Comparison of ENCODE assay signal across 1 cellular context in the genomic region with DNA sequence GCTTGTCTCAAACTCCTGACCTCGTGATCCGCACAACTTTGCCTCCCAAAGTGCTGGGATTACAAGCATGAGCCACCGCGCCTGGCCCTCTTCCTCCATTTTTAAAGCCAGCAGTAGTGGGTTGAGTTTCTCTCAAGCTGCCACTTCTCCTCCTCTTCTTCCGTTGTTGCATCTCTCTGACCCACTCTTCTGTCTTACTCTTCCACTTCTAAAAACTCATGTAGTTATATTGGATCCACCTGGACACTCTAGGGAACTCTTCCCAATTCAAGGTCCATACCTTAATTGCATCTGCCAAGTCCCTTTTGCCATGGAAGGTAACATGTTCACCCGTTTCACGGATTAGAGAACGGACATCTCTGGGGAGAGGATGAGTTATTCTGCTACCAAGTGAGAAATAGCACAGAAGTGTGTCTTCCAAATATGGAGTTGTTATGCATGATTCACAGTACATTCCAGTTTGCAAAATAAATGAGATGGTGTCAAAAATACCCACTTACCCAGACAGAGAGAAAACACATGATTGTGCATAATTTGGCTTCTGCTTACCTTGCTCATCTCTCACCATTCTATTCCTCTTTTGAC.
TF ChIP-seq lines count a peak whose summit lies in the region.

No MANE protein-coding gene starts in this region.

TF ChIP-seq in GM12878, 131 proteins besides CTCF, POLR2A, EP300 and RAD21:
- TF ChIP-seq IRF5 (IDR thresholded peaks at IDR 0.05; ENCODE audit: borderline replicate concordance) (no peak), MLLT1 (IDR thresholded peaks at IDR 0.05) (peak; percentile 67; the same call in 1 of the 2 replicates), RB1 (IDR thresholded peaks at IDR 0.05; ENCODE audit: borderline replicate concordance) (0 out of 2 replicates have a peak, but pooled peaks have one; percentile 20), SREBF1 (IDR thresholded peaks at IDR 0.05; ENCODE audit: low read length) (no peak), ZNF24 (IDR thresholded peaks at IDR 0.05) (no peak), BHLHE40 (IDR thresholded peaks at IDR 0.05; ENCODE audit: borderline replicate concordance in 1 of 2, low read depth in 2 of 2, low read length in 1 of 2) (peak in 1 of 2 experiments; percentile 8; a peak in 1 of 4 replicates), DPF2 (IDR thresholded peaks at IDR 0.05) (peak; percentile 34; the same call in 1 of the 2 replicates), MTA3 (IDR thresholded peaks at IDR 0.05; ENCODE audit: borderline replicate concordance, low read length) (no peak), MEF2B (IDR thresholded peaks at IDR 0.05; ENCODE audit: partially characterized antibody, poor library complexity, severe bottlenecking) (peak; percentile 87), ATF7 (IDR thresholded peaks at IDR 0.05; ENCODE audit: low read depth) (peak; percentile 72), SMAD1 (IDR thresholded peaks at IDR 0.05; ENCODE audit: low read depth, partially characterized antibody) (peak; percentile 32), E2F8 (IDR thresholded peaks at IDR 0.05; ENCODE audit: low read depth, partially characterized antibody) (no peak), ASH2L (IDR thresholded peaks at IDR 0.05; ENCODE audit: borderline replicate concordance, low read depth) (no peak), CHD2 (IDR thresholded peaks at IDR 0.05; ENCODE audit: borderline replicate concordance, low read depth, low read length) (0 out of 2 replicates have a peak, but pooled peaks have one; percentile 25), NBN (IDR thresholded peaks at IDR 0.05) (peak; percentile 58; the same call in 1 of the 2 replicates), IKZF2 (IDR thresholded peaks at IDR 0.05) (peak in 1 of 2 experiments; percentile 44; a peak in 1 of 4 replicates), ZNF217 (IDR thresholded peaks at IDR 0.05) (peak; percentile 67; the same call in 1 of the 2 replicates), MTA2 (IDR thresholded peaks at IDR 0.05; ENCODE audit: low read depth) (peak; percentile 38; the same call in 1 of the 2 replicates), IKZF1 (conservative IDR thresholded peaks at IDR 0.05) (peak; percentile 67)
- TF ChIP-seq, protein P1, sequence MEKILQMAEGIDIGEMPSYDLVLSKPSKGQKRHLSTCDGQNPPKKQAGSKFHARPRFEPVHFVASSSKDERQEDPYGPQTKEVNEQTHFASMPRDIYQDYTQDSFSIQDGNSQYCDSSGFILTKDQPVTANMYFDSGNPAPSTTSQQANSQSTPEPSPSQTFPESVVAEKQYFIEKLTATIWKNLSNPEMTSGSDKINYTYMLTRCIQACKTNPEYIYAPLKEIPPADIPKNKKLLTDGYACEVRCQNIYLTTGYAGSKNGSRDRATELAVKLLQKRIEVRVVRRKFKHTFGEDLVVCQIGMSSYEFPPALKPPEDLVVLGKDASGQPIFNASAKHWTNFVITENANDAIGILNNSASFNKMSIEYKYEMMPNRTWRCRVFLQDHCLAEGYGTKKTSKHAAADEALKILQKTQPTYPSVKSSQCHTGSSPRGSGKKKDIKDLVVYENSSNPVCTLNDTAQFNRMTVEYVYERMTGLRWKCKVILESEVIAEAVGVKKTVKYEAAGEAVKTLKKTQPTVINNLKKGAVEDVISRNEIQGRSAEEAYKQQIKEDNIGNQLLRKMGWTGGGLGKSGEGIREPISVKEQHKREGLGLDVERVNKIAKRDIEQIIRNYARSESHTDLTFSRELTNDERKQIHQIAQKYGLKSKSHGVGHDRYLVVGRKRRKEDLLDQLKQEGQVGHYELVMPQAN (conservative IDR thresholded peaks at IDR 0.05): peak; percentile 59
- TF ChIP-seq, protein P2, sequence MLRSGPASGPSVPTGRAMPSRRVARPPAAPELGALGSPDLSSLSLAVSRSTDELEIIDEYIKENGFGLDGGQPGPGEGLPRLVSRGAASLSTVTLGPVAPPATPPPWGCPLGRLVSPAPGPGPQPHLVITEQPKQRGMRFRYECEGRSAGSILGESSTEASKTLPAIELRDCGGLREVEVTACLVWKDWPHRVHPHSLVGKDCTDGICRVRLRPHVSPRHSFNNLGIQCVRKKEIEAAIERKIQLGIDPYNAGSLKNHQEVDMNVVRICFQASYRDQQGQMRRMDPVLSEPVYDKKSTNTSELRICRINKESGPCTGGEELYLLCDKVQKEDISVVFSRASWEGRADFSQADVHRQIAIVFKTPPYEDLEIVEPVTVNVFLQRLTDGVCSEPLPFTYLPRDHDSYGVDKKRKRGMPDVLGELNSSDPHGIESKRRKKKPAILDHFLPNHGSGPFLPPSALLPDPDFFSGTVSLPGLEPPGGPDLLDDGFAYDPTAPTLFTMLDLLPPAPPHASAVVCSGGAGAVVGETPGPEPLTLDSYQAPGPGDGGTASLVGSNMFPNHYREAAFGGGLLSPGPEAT (IDR thresholded peaks at IDR 0.05; ENCODE audit: low read depth): peak; percentile 43; the same call in 1 of the 2 replicates
